Comparison of ENCODE assay signal across 22 cellular contexts in genomic region chr5:31936699-31937098, GRCh38.
DNase-seq lines count a peak whose midpoint lies in the region; ATAC-seq and TF ChIP-seq lines count a peak whose summit lies in the region.
"Had no signal": no experiment of that assay in that cellular context is flagged by ENCODE, and none has a peak within 500 bp of the region (broad histone marks: within the 10 kb centered on the region; RNA-seq: fewer than 3 reads in every experiment).

No MANE protein-coding gene starts in this region.

- no peaks in the 10 kb centered on the region for H3K27me3 Mint-ChIP-seq in stimulated activated memory B cell treated with anti-CD40 and anti-IgM and Interleukin-4, amounts not matched to agents 10 μg/mL and 1 μg/mL and 100 μg/mL, for 72 hours
- H3K27me3 Mint-ChIP-seq: activated CD4-positive, alpha-beta T cell treated with anti-CD3 and anti-CD28 coated beads, Interleukin-2, amount 10 ng/mL, durations not matched to agents 7 days and 5 days; CD4-positive, alpha-beta T cell; dendritic cell treated with granulocyte-macrophage colony-stimulating factor and Interleukin-4, amounts not matched to agents 40 ng/mL and 50 ng/mL, for 4 days had no signal

- no peaks in the 10 kb centered on the region for H3K27me3 ChIP-seq in stomach smooth muscle (ENCODE audit: control insufficient read depth in 1 of 2, insufficient read depth in 2 of 2, low read length in 2 of 2)
- H3K27me3 ChIP-seq: gastrocnemius medialis, spleen had no signal

- H3K4me3 ChIP-seq in LNCaP clone FGC (ENCODE audit: low read depth, low read length) (peak overlapping the region; percentile 3; the same call in 1 of the 2 replicates), coronary artery (no peak overlapping the region), stomach smooth muscle (ENCODE audit: low read length in 2 of 2) (peak overlapping the region; percentile 42 to 70)
- H3K4me3 ChIP-seq: gastrocnemius medialis, psoas muscle, spleen had no signal

- ATAC-seq in HG03354 (IDR thresholded peaks at IDR 0.05; ENCODE audit: poor library complexity, severe bottlenecking, unreplicated experiment), result no peak
- ATAC-seq in stimulated activated memory B cell treated with anti-CD40 and anti-IgM and Interleukin-4, amounts not matched to agents 10 μg/mL and 1 μg/mL and 100 μg/mL, for 72 hours, result no peak
- ATAC-seq: gastrocnemius medialis, psoas muscle had no signal

- H3K9me3 Mint-ChIP-seq in stimulated activated memory B cell treated with anti-CD40 and anti-IgM and Interleukin-4, amounts not matched to agents 10 μg/mL and 1 μg/mL and 100 μg/mL, for 72 hours, result peaks cover 2% of the 10 kb centered on the region
- H3K9me3 Mint-ChIP-seq: CD4-positive, alpha-beta T cell; neural crest cell had no signal

- no peaks in the 10 kb centered on the region for H3K36me3 Mint-ChIP-seq in stimulated activated memory B cell treated with anti-CD40 and anti-IgM and Interleukin-4, amounts not matched to agents 10 μg/mL and 1 μg/mL and 100 μg/mL, for 72 hours
- H3K36me3 Mint-ChIP-seq: IgD-negative memory B cell had no signal

- no peaks in the 10 kb centered on the region for H3K36me3 ChIP-seq in stomach smooth muscle (ENCODE audit: control insufficient read depth in 2 of 2, insufficient read depth in 2 of 2, low read length in 2 of 2)
- H3K36me3 ChIP-seq: gastrocnemius medialis, spleen had no signal

- peaks cover 25% of the 10 kb centered on the region for H3K4me1 ChIP-seq in stomach smooth muscle (ENCODE audit: control insufficient read depth, insufficient read depth, low read length)
- H3K4me1 ChIP-seq: psoas muscle, spleen had no signal

- no peaks in the 10 kb centered on the region for H3K9me3 ChIP-seq in stomach smooth muscle (ENCODE audit: control insufficient read depth in 2 of 2, low read length in 2 of 2)
- H3K9me3 ChIP-seq: gastrocnemius medialis, psoas muscle, spleen had no signal

- no peak overlapping the region for H3K27ac Mint-ChIP-seq in stimulated activated memory B cell treated with anti-CD40 and anti-IgM and Interleukin-4, amounts not matched to agents 10 μg/mL and 1 μg/mL and 100 μg/mL, for 72 hours
- H3K27ac Mint-ChIP-seq: activated CD4-positive, alpha-beta T cell treated with anti-CD3 and anti-CD28 coated beads, Interleukin-2, amount 10 ng/mL, durations not matched to agents 7 days and 5 days; CD4-positive, alpha-beta T cell; dendritic cell treated with granulocyte-macrophage colony-stimulating factor and Interleukin-4, amounts not matched to agents 40 ng/mL and 50 ng/mL, for 4 days; IgD-negative memory B cell had no signal

- no peak overlapping the region for H3K4me3 Mint-ChIP-seq in stimulated activated memory B cell treated with anti-CD40 and anti-IgM and Interleukin-4, amounts not matched to agents 10 μg/mL and 1 μg/mL and 100 μg/mL, for 72 hours
- H3K4me3 Mint-ChIP-seq: activated CD4-positive, alpha-beta T cell treated with anti-CD3 and anti-CD28 coated beads, Interleukin-2, amount 10 ng/mL, durations not matched to agents 7 days and 5 days; CD4-positive, alpha-beta T cell; dendritic cell treated with granulocyte-macrophage colony-stimulating factor and Interleukin-4, amounts not matched to agents 40 ng/mL and 50 ng/mL, for 4 days; IgD-negative memory B cell; neural crest cell had no signal

- H3K27ac ChIP-seq in coronary artery, result no peak overlapping the region
- H3K27ac ChIP-seq in stomach smooth muscle (ENCODE audit: low read length), result peak overlapping the region; percentile 53
- H3K27ac ChIP-seq: gastrocnemius medialis, psoas muscle, spleen had no signal

- DNase-seq in LNCaP clone FGC (ENCODE audit: low read depth) (no peak), coronary artery (ENCODE audit: low spot score) (peak; percentile 9), inferior parietal cortex (ENCODE audit: extremely low spot score) (peak; percentile 25), activated T-cell treated with anti-CD3 and anti-CD28 coated beads for 4 hours (no peak)
- DNase-seq: activated CD4-positive, alpha-beta T cell treated with anti-CD3 and anti-CD28 coated beads, Interleukin-2, amount 10 ng/mL, durations not matched to agents 7 days and 5 days; CD4-positive, alpha-beta T cell; DMS53; gastrocnemius medialis; left cardiac atrium; MM.1S; NCI-H146; psoas muscle; SIG-M5; spleen; stimulated activated CD4-positive, alpha-beta T cell treated with anti-CD3 and anti-CD28 coated beads, Interleukin-4, amount 100 ng/mL, for 4 hours; T-helper 1 cell had no signal

- TF ChIP-seq CTCF in LNCaP clone FGC (IDR thresholded peaks at IDR 0.05; ENCODE audit: control insufficient read depth, extremely low read depth, insufficient read depth) (no peak), coronary artery (IDR thresholded peaks at IDR 0.05) (no peak)

- no peaks in the 10 kb centered on the region for H3K4me1 Mint-ChIP-seq in stimulated activated memory B cell treated with anti-CD40 and anti-IgM and Interleukin-4, amounts not matched to agents 10 μg/mL and 1 μg/mL and 100 μg/mL, for 72 hours
- H3K4me1 Mint-ChIP-seq: activated CD4-positive, alpha-beta T cell treated with anti-CD3 and anti-CD28 coated beads, Interleukin-2, amount 10 ng/mL, durations not matched to agents 7 days and 5 days; IgD-negative memory B cell; neural crest cell had no signal

- peak overlapping the region; percentile 5 to 42 for H3K9ac ChIP-seq in stomach smooth muscle (ENCODE audit: low read length in 2 of 2)

Comparison
In these comparisons a context has a peak if more than half of its experiments do, and no peak if none do; other contexts are left out.
1. DNase-seq: peak in coronary artery (single experiment) and inferior parietal cortex (single experiment); none in LNCaP clone FGC (single experiment) and activated T-cell treated with anti-CD3 and anti-CD28 coated beads for 4 hours (single experiment).